In genomic region chr11:113192121-113192925, GRCh38 we compare ENCODE assay signal across 19 cellular contexts.
DNase-seq lines count a peak whose midpoint lies in the region; ATAC-seq, FAIRE-seq and TF ChIP-seq lines count a peak whose summit lies in the region.
"Had no signal": no experiment of that assay in that cellular context is flagged by ENCODE, and none has a peak within 500 bp of the region (broad histone marks: within the 10 kb centered on the region; RNA-seq: fewer than 3 reads in every experiment).

No MANE protein-coding gene starts in this region.

- peak overlapping the region; percentile 18 for H3K4me2 ChIP-seq in astrocyte (ENCODE audit: low read length)

- H3K9ac ChIP-seq in astrocyte (ENCODE audit: low read length): no peak overlapping the region
- H3K9ac ChIP-seq: parathyroid adenoma had no signal

- TF ChIP-seq CTCF in astrocyte (IDR thresholded peaks at IDR 0.05; ENCODE audit: insufficient read depth, low read depth, low read length): no peak
- TF ChIP-seq CTCF in mesothelial cell of epicardium (IDR thresholded peaks at IDR 0.05; ENCODE audit: unreplicated experiment): no peak

- no peak overlapping the region for H2AFZ ChIP-seq in astrocyte (ENCODE audit: low read depth, low read length)
- H2AFZ ChIP-seq: parathyroid adenoma had no signal

- no peak overlapping the region for H3K27ac ChIP-seq in astrocyte (ENCODE audit: low read depth, low read length)
- peak overlapping the region in 1 of 2 donors; percentile 56 for H3K27ac ChIP-seq in aorta (ENCODE audit: low read depth in 1 of 2, low read length in 2 of 2)
- H3K27ac ChIP-seq: parathyroid adenoma, spleen had no signal

- H3K36me3 ChIP-seq in astrocyte (ENCODE audit: insufficient read depth, low read length) (no peaks in the 10 kb centered on the region), aorta (ENCODE audit: control insufficient read depth in 1 of 2, insufficient read depth in 2 of 2, low read length in 1 of 2) (no peaks in the 10 kb centered on the region)
- H3K36me3 ChIP-seq: spleen had no signal

- H3K4me3 ChIP-seq in astrocyte (ENCODE audit: insufficient read depth, low read depth, low read length) (no peak overlapping the region), aorta (ENCODE audit: low read length in 2 of 2) (no peak overlapping the region)
- H3K4me3 ChIP-seq: K562, spleen had no signal

- DNase-seq in left ventricle myocardium superior (no peak), Right ventricle myocardium inferior (ENCODE audit: missing footprints) (no peak), astrocyte (ENCODE audit: low read depth) (peak; percentile 44), mesothelial cell of epicardium (ENCODE audit: low spot score in 2 of 2, unreplicated experiment in 2 of 2) (no peak), aorta (no peak), NCI-H446 (lab: John Stamatoyannopoulos, UW) (no peak), immature natural killer cell (no peak)
- DNase-seq in stimulated activated CD4-positive, alpha-beta T cell treated with anti-CD3 and anti-CD28 coated beads, Interleukin-2, amount 100 ng/mL, for 48 hours: no peak
- DNase-seq: activated CD4-positive, alpha-beta T cell treated with anti-CD3 and anti-CD28 coated beads, Interleukin-2, amount 10 ng/mL, durations not matched to agents 7 days and 5 days; activated naive CD4-positive, alpha-beta T cell treated with anti-CD3 and anti-CD28 coated beads for 36 hours; CD4-positive, CD25-positive, alpha-beta regulatory T cell; effector CD4-positive, alpha-beta T cell; NCI-H1105 treated with DMSO at 0.1 percent for 48 hours; spleen; stimulated activated naive CD4-positive, alpha-beta T cell; T1000 had no signal

- no peaks in the 10 kb centered on the region for H3K27me3 ChIP-seq in astrocyte (ENCODE audit: insufficient read depth, low read length)
- H3K27me3 ChIP-seq in aorta (ENCODE audit: control insufficient read depth in 1 of 2, insufficient read depth in 2 of 2, low read length in 1 of 2): no peaks in the 10 kb centered on the region
- H3K27me3 ChIP-seq: spleen had no signal

- intact Hi-C loops in left ventricle myocardium superior (cut with micrococcal nuclease) (no loop called here), Right ventricle myocardium inferior (cut with DNase I) (no loop called here), aorta (cut with DNase I) (loop anchor here in 1 of 2 donors (10.0 kb wide), 1 partner anchor 78 kb away; no protein-coding TSS in a partner anchor)

- no peaks in the 10 kb centered on the region for H3K79me2 ChIP-seq in astrocyte (ENCODE audit: insufficient read depth, low read length)
- H3K79me2 ChIP-seq: parathyroid adenoma had no signal

- ATAC-seq in left ventricle myocardium superior (peak; percentile 4), Right ventricle myocardium inferior (no peak), aorta (ENCODE audit: low FRiP score) (peak; percentile 2)
- ATAC-seq: K562 had no signal

- no peak overlapping the region for H3K4me3 Mint-ChIP-seq in astrocyte (ENCODE audit: unreplicated experiment)
- no peak overlapping the region for H3K4me3 Mint-ChIP-seq in mesothelial cell of epicardium
- H3K4me3 Mint-ChIP-seq in immature natural killer cell: no peak overlapping the region
- H3K4me3 Mint-ChIP-seq: activated CD4-positive, alpha-beta T cell treated with anti-CD3 and anti-CD28 coated beads, Interleukin-2, amount 10 ng/mL, durations not matched to agents 7 days and 5 days; activated naive CD4-positive, alpha-beta T cell treated with anti-CD3 and anti-CD28 coated beads for 36 hours; CD4-positive, CD25-positive, alpha-beta regulatory T cell had no signal

- H3K4me1 ChIP-seq in astrocyte (ENCODE audit: insufficient read depth, low read length) (peaks cover 15% of the 10 kb centered on the region), aorta (ENCODE audit: control insufficient read depth in 1 of 2, insufficient read depth in 2 of 2, low read length in 2 of 2) (peaks cover 7 to 8% of the 10 kb centered on the region in 2 donors)
- H3K4me1 ChIP-seq: parathyroid adenoma had no signal

- no peak for FAIRE-seq in astrocyte (lab: Jason Lieb, UNC)
- FAIRE-seq: K562, urothelium cell line had no signal

- no peaks in the 10 kb centered on the region for H4K20me1 ChIP-seq in astrocyte (ENCODE audit: insufficient read depth, low read length)

- H3K9me3 ChIP-seq in astrocyte (ENCODE audit: insufficient read depth, low read depth, low read length): no peaks in the 10 kb centered on the region
- no peaks in the 10 kb centered on the region for H3K9me3 ChIP-seq in aorta (ENCODE audit: control insufficient read depth, low read length)
- H3K9me3 ChIP-seq: spleen had no signal

- H3K4me1 Mint-ChIP-seq in astrocyte (ENCODE audit: low read depth, unreplicated experiment) (peaks cover 28% of the 10 kb centered on the region), mesothelial cell of epicardium (peaks cover 67% of the 10 kb centered on the region), immature natural killer cell (peaks cover 28 to 88% of the 10 kb centered on the region in 2 donors)
- H3K4me1 Mint-ChIP-seq: activated CD4-positive, alpha-beta T cell treated with anti-CD3 and anti-CD28 coated beads, Interleukin-2, amount 10 ng/mL, durations not matched to agents 7 days and 5 days; CD4-positive, CD25-positive, alpha-beta regulatory T cell had no signal

- WGBS in aorta, 2 donors: 40 to 49% methylated on average over 8 of the region's 8 CpGs

- peaks cover 7% of the 10 kb centered on the region for H3K27me3 Mint-ChIP-seq in astrocyte (ENCODE audit: low read depth, unreplicated experiment)
- H3K27me3 Mint-ChIP-seq in mesothelial cell of epicardium (ENCODE audit: low read depth): no peaks in the 10 kb centered on the region
- H3K27me3 Mint-ChIP-seq in immature natural killer cell (ENCODE audit: low read depth in 3 of 3): peaks cover 0 to 5% (median 0%) of the 10 kb centered on the region in 3 donors

- H3K36me3 Mint-ChIP-seq in astrocyte (ENCODE audit: low read depth, unreplicated experiment): no peaks in the 10 kb centered on the region
- no peaks in the 10 kb centered on the region for H3K36me3 Mint-ChIP-seq in mesothelial cell of epicardium
- peaks cover 3 to 12% (median 4%) of the 10 kb centered on the region in 3 donors for H3K36me3 Mint-ChIP-seq in immature natural killer cell
- H3K36me3 Mint-ChIP-seq: CD4-positive, CD25-positive, alpha-beta regulatory T cell had no signal

- no peak overlapping the region for H3K27ac Mint-ChIP-seq in astrocyte (ENCODE audit: unreplicated experiment)
- peak overlapping the region; percentile 48 for H3K27ac Mint-ChIP-seq in mesothelial cell of epicardium
- H3K27ac Mint-ChIP-seq in immature natural killer cell: peak overlapping the region in 1 of 6 donors; percentile 27
- H3K27ac Mint-ChIP-seq: activated CD4-positive, alpha-beta T cell treated with anti-CD3 and anti-CD28 coated beads, Interleukin-2, amount 10 ng/mL, durations not matched to agents 7 days and 5 days; activated naive CD4-positive, alpha-beta T cell treated with anti-CD3 and anti-CD28 coated beads for 36 hours had no signal

- H3K9me3 Mint-ChIP-seq in astrocyte (ENCODE audit: unreplicated experiment): no peaks in the 10 kb centered on the region
- no peaks in the 10 kb centered on the region for H3K9me3 Mint-ChIP-seq in mesothelial cell of epicardium
- no peaks in the 10 kb centered on the region for H3K9me3 Mint-ChIP-seq in immature natural killer cell
- H3K9me3 Mint-ChIP-seq: activated CD4-positive, alpha-beta T cell treated with anti-CD3 and anti-CD28 coated beads, Interleukin-2, amount 10 ng/mL, durations not matched to agents 7 days and 5 days; activated naive CD4-positive, alpha-beta T cell treated with anti-CD3 and anti-CD28 coated beads for 36 hours; CD4-positive, CD25-positive, alpha-beta regulatory T cell had no signal
